ENCODE assay signal across 8 cellular contexts in the genomic region with DNA sequence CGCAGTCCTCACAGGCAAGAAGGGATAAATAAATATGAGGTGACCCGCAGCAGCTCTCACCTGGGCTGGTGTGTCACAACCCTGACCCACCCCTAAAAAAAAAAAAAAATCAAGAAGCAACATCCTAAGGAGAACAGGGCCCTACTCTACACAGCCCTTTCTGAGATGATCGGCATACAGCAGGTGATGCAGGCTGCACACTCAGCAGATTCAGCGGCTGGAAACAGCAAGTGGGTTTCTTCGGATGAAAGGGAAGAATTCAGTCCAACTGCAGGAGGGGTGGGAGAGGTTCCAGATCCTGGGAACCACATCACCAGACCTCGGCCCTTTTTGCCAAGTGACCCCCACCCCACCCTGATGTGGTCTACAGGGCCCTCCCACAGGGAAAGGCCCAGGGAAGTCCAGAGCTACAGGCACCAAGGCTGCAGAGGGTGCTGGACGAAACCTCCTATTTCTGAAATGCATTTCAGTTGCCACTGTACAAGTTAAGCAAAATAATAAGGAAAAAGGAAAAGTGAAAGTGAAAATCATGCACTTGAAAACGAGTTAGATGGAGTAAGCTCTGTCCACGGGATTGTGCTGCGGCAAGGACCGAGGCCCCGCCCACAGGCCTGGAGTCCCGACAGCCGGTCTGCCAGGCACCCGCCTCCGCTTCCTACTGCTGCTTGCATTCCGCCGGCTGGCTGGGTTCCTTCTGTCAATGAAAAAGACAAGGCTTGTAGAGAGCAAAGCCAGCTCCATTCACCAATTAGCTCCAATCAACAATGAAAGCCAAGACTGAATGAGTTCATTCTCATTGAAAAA. TPM values are rescaled to one million over a fixed set of nuclear protein-coding genes. Genes with fewer than 3 reads are reported as not detected.
A peak's percentile ranks its signal among the peaks of the same experiment; 100 is the strongest.
DNase-seq lines count a peak whose midpoint lies in the region; ATAC-seq, FAIRE-seq and TF ChIP-seq lines count a peak whose summit lies in the region.

No MANE protein-coding gene starts in this region.

- H3K79me2 ChIP-seq in SK-N-SH (ENCODE audit: insufficient read depth) = peaks cover 20% of the 10 kb centered on the region; the same call in 1 of the 2 replicates

- ATAC-seq in HG03135 (IDR thresholded peaks at IDR 0.05; ENCODE audit: unreplicated experiment) = no peak

- H3K4me1 ChIP-seq in BLaER1 treated with 17β-estradiol and CSF1 and Interleukin-3, amounts not matched to agents 10 nM and 100 nM = peaks cover 34 to 67% (median 57%) of the 10 kb centered on the region in 10 experiments
- H3K4me1 ChIP-seq in SK-N-SH (ENCODE audit: control insufficient read depth in 1 of 2, insufficient read depth in 2 of 2, low read depth in 1 of 2, low read length in 1 of 2) (peaks cover 12 to 38% of the 10 kb centered on the region in 2 experiments), kidney (ENCODE audit: control insufficient read depth in 1 of 2, insufficient read depth in 1 of 2, low read depth in 1 of 2, low read length in 2 of 2) (peaks cover 12 to 26% of the 10 kb centered on the region in 2 donors), skeletal muscle satellite cell (ENCODE audit: control insufficient read depth, insufficient read depth, low read length) (peaks cover 43% of the 10 kb centered on the region)

- DNase-seq in SK-N-SH (peak; percentile 85), kidney (peak; percentile 97), activated gamma-delta T cell (lab: John Stamatoyannopoulos, UW) (no peak), GDM1 (lab: John Stamatoyannopoulos, UW) (no peak)

- TF ChIP-seq CTCF in SK-N-SH (IDR thresholded peaks at IDR 0.05) = no peak
- TF ChIP-seq CTCF in kidney (IDR thresholded peaks at IDR 0.05; ENCODE audit: borderline replicate concordance, extremely low read depth, insufficient read depth) = no peak

- POLR2A ChIA-PET in SK-N-SH (lab: Yijun Ruan, JAX) = interaction anchor here (1.0 kb wide), 1 partner anchor 26 kb away, joined by 3 read pairs; no protein-coding TSS in a partner anchor

- H3K4me3 ChIP-seq in BLaER1 treated with 17β-estradiol and CSF1 and Interleukin-3, amounts not matched to agents 10 nM and 100 nM = peak overlapping the region in 2 of 10 experiments; percentile 27 to 39; a peak in 3 of 20 replicates
- H3K4me3 ChIP-seq in SK-N-SH (ENCODE audit: low read depth in 2 of 2, low read length in 1 of 2) (peak overlapping the region; percentile 8 to 17; a peak in 2 of 4 replicates), kidney (ENCODE audit: low read length in 2 of 2) (peak overlapping the region in 1 of 2 donors; percentile 53), skeletal muscle satellite cell (ENCODE audit: low read length) (peak overlapping the region; percentile 47)

- H3K9me3 ChIP-seq in BLaER1 treated with 17β-estradiol and CSF1 and Interleukin-3, amounts not matched to agents 10 nM and 100 nM (replicated peaks in 1 of 11) = peaks cover 0 to 4% (median 2%) of the 10 kb centered on the region in 11 experiments; a peak in 14 of 22 replicates
- H3K9me3 ChIP-seq in SK-N-SH = no peaks in the 10 kb centered on the region
- no peaks in the 10 kb centered on the region for H3K9me3 ChIP-seq in kidney (ENCODE audit: control insufficient read depth in 1 of 2, low read length in 2 of 2)
- H3K9me3 ChIP-seq in skeletal muscle satellite cell (replicated peaks; ENCODE audit: low read length) = no peaks in the 10 kb centered on the region

- no peaks in the 10 kb centered on the region for H3K9me2 ChIP-seq in SK-N-SH

- CTCF ChIA-PET in SK-N-SH (lab: Yijun Ruan, JAX) = interaction anchor here (0.7 to 1.0 kb wide), 3 partner anchors 15 to 412 kb away, joined by 3 to 4 read pairs (median 3); no protein-coding TSS in a partner anchor

- H2AFZ ChIP-seq in SK-N-SH (ENCODE audit: low read depth) = no peak overlapping the region

- 0 out of 2 replicates have a peak, but pooled peaks have one; percentile 5 for TF ChIP-seq RAD21 in SK-N-SH (IDR thresholded peaks at IDR 0.05; ENCODE audit: low read length)

- peak overlapping the region in 8 of 11 experiments; percentile 6 to 57 (median 32); a peak in 8 of 22 replicates for H3K27ac ChIP-seq in BLaER1 treated with 17β-estradiol and CSF1 and Interleukin-3, amounts not matched to agents 10 nM and 100 nM
- H3K27ac ChIP-seq in SK-N-SH (ENCODE audit: low read depth in 2 of 2, low read length in 1 of 2) = peak overlapping the region; percentile 63 to 83; a peak in 3 of 4 replicates
- H3K27ac ChIP-seq in kidney (ENCODE audit: low read depth in 2 of 2, low read length in 2 of 2) = peak overlapping the region; percentile 40 to 67

- peak overlapping the region in 8 of 11 experiments; percentile 7 to 56 (median 25); a peak in 10 of 22 replicates for H3K9ac ChIP-seq in BLaER1 treated with 17β-estradiol and CSF1 and Interleukin-3, amounts not matched to agents 10 nM and 100 nM
- H3K9ac ChIP-seq in SK-N-SH (no peak overlapping the region), kidney (ENCODE audit: low read length in 2 of 2) (no peak overlapping the region), skeletal muscle satellite cell (ENCODE audit: low read depth, low read length) (peak overlapping the region; percentile 27)

- no peaks in the 10 kb centered on the region for H3K27me3 ChIP-seq in BLaER1 treated with 17β-estradiol and CSF1 and Interleukin-3, amounts not matched to agents 10 nM and 100 nM
- H3K27me3 ChIP-seq in SK-N-SH (ENCODE audit: insufficient read depth) = no peaks in the 10 kb centered on the region
- H3K27me3 ChIP-seq in skeletal muscle satellite cell (ENCODE audit: control insufficient read depth, insufficient read depth, low read length) = no peaks in the 10 kb centered on the region

- FAIRE-seq in colon (lab: Jason Lieb, UNC) (peak; percentile 10), kidney (lab: Jason Lieb, UNC) (peak; percentile 97)

- 45% methylated on average over 18 of the region's 18 CpGs for WGBS in SK-N-SH (ENCODE audit: low lambda C conversion rate)

- H3F3A ChIP-seq in SK-N-SH (replicated peaks; ENCODE audit: insufficient read depth) = peaks cover 13% of the 10 kb centered on the region

- no peak for TF ChIP-seq EP300 in SK-N-SH (IDR thresholded peaks at IDR 0.05; ENCODE audit: borderline replicate concordance in 1 of 2, low read depth in 1 of 2, low read length in 1 of 2)

- peaks cover 43 to 72% (median 61%) of the 10 kb centered on the region in 11 experiments for H3K36me3 ChIP-seq in BLaER1 treated with 17β-estradiol and CSF1 and Interleukin-3, amounts not matched to agents 10 nM and 100 nM
- H3K36me3 ChIP-seq in SK-N-SH (replicated peaks in 1 of 2; ENCODE audit: control insufficient read depth in 1 of 2, insufficient read depth in 2 of 2, low read length in 1 of 2) = peaks cover 38 to 58% of the 10 kb centered on the region in 2 experiments
- peaks cover 7 to 34% of the 10 kb centered on the region in 2 donors for H3K36me3 ChIP-seq in kidney (ENCODE audit: control insufficient read depth in 1 of 2, insufficient read depth in 2 of 2, low read length in 2 of 2)
- peaks cover 47% of the 10 kb centered on the region for H3K36me3 ChIP-seq in skeletal muscle satellite cell (ENCODE audit: insufficient read depth, low read length)

- intact Hi-C loops in kidney (cut with DNase I) = no loop called here

- H4K20me1 ChIP-seq in BLaER1 treated with 17β-estradiol and CSF1 and Interleukin-3, amounts not matched to agents 10 nM and 100 nM = peaks cover 45 to 88% (median 71%) of the 10 kb centered on the region in 11 experiments; a peak in 21 of 22 replicates
- H4K20me1 ChIP-seq in SK-N-SH (ENCODE audit: insufficient read depth) = peaks cover 6% of the 10 kb centered on the region; the same call in 1 of the 2 replicates

- H3K4me2 ChIP-seq in BLaER1 treated with 17β-estradiol and CSF1 and Interleukin-3, amounts not matched to agents 10 nM and 100 nM = peak overlapping the region; percentile 68 to 93 (median 75)
- H3K4me2 ChIP-seq in SK-N-SH = peak overlapping the region; percentile 73
- H3K4me2 ChIP-seq in skeletal muscle satellite cell (ENCODE audit: low read length) = peak overlapping the region; percentile 78

TF ChIP-seq in SK-N-SH, 30 proteins besides CTCF, POLR2A, EP300 and RAD21 (continues in another document):
- TF ChIP-seq FOXJ3 (CRISPR knock-in tag; IDR thresholded peaks at IDR 0.05) (no peak), YY1 (IDR thresholded peaks at IDR 0.05; ENCODE audit: low read depth) (no peak), NFIC (IDR thresholded peaks at IDR 0.05; ENCODE audit: borderline replicate concordance) (no peak), SMC3 (IDR thresholded peaks at IDR 0.05; ENCODE audit: low read depth, low read length) (no peak), TEAD4 (IDR thresholded peaks at IDR 0.05; ENCODE audit: borderline replicate concordance, insufficient read depth) (no peak), POLR2AphosphoS5 (IDR thresholded peaks at IDR 0.05; ENCODE audit: low read depth, low read length) (0 out of 2 replicates have a peak, but pooled peaks have one; percentile 7)
- TF ChIP-seq, protein P1, sequence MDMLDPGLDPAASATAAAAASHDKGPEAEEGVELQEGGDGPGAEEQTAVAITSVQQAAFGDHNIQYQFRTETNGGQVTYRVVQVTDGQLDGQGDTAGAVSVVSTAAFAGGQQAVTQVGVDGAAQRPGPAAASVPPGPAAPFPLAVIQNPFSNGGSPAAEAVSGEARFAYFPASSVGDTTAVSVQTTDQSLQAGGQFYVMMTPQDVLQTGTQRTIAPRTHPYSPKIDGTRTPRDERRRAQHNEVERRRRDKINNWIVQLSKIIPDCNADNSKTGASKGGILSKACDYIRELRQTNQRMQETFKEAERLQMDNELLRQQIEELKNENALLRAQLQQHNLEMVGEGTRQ (IDR thresholded peaks at IDR 0.05; ENCODE audit: borderline replicate concordance, low read depth, low read length) = no peak

RNA-seq across cellular contexts. Expression of a gene that starts 15.9 kb away (rescaled TPM):
- polyA plus RNA-seq in SK-N-SH (2012; rRNA removed) = 16.2 and 23.6 TPM in 2 replicates
- polyA plus RNA-seq in SK-N-SH (2012; cell fraction: cytosol; rRNA removed) = 15.9 and 26.1 TPM in 2 replicates
- 15.9 and 37.1 TPM in 2 replicates for polyA plus RNA-seq in SK-N-SH (2012; cell fraction: nucleus; rRNA removed)
- 19.7 TPM for total RNA-seq in kidney
- 9.0 TPM for polyA plus RNA-seq in kidney (ENCODE audit: insufficient read depth, low read depth, low replicate concordance)
- total RNA-seq in skeletal muscle satellite cell (2012; rRNA removed) = 11.8 and 15.5 TPM in 2 replicates

RNA-seq across cellular contexts. Expression of a gene that starts 47.0 kb away (rescaled TPM):
- polyA plus RNA-seq in SK-N-SH (2012; rRNA removed) = 82.5 and 104 TPM in 2 replicates
- 94.9 and 110 TPM in 2 replicates for polyA plus RNA-seq in SK-N-SH (2012; cell fraction: cytosol; rRNA removed)
- 54.4 and 105 TPM in 2 replicates for polyA plus RNA-seq in SK-N-SH (2012; cell fraction: nucleus; rRNA removed)
- 133 TPM for total RNA-seq in kidney
- polyA plus RNA-seq in kidney (ENCODE audit: insufficient read depth, low read depth, low replicate concordance) = 120 TPM
- total RNA-seq in skeletal muscle satellite cell (2012; rRNA removed) = 62.7 and 72.5 TPM in 2 replicates

RNA-seq across cellular contexts. Expression of a gene that starts 59.6 kb away (rescaled TPM):
- polyA plus RNA-seq in SK-N-SH (2012; rRNA removed) = 1.1 and 1.6 TPM in 2 replicates
- 1.2 and 1.7 TPM in 2 replicates for polyA plus RNA-seq in SK-N-SH (2012; cell fraction: cytosol; rRNA removed)
- polyA plus RNA-seq in SK-N-SH (2012; cell fraction: nucleus; rRNA removed) = 2.4 and 4.2 TPM in 2 replicates
- total RNA-seq in kidney = 54.8 TPM
- 192 TPM for polyA plus RNA-seq in kidney (ENCODE audit: insufficient read depth, low read depth, low replicate concordance)
- 0.51 and 1.3 TPM in 2 replicates for total RNA-seq in skeletal muscle satellite cell (2012; rRNA removed)

Comparison
In these comparisons a context has a peak if more than half of its experiments do, and no peak if none do; other contexts are left out.
1. H3K9ac ChIP-seq: peak in BLaER1 treated with 17β-estradiol and CSF1 and Interleukin-3, amounts not matched to agents 10 nM and 100 nM (8 of 11) and skeletal muscle satellite cell (single experiment); none in SK-N-SH (single experiment) and kidney (0 of 2).
2. DNase-seq: peak in SK-N-SH (single experiment) and kidney (single experiment); none in activated gamma-delta T cell (single experiment) and GDM1 (single experiment).
3. RNA of a gene that starts 59.6 kb away (polyA plus RNA-seq): 192 TPM in kidney (single experiment); 1.1 to 4.2 TPM in SK-N-SH; every median in the first group is over 10 times any median in the second.
4. Peak in every context shown above with its lines, with median percentiles within 50 percentile points of each other: H3K27ac ChIP-seq and H3K4me2 ChIP-seq.